Comparison of ENCODE assay signal across 1 cellular context in the genomic region with DNA sequence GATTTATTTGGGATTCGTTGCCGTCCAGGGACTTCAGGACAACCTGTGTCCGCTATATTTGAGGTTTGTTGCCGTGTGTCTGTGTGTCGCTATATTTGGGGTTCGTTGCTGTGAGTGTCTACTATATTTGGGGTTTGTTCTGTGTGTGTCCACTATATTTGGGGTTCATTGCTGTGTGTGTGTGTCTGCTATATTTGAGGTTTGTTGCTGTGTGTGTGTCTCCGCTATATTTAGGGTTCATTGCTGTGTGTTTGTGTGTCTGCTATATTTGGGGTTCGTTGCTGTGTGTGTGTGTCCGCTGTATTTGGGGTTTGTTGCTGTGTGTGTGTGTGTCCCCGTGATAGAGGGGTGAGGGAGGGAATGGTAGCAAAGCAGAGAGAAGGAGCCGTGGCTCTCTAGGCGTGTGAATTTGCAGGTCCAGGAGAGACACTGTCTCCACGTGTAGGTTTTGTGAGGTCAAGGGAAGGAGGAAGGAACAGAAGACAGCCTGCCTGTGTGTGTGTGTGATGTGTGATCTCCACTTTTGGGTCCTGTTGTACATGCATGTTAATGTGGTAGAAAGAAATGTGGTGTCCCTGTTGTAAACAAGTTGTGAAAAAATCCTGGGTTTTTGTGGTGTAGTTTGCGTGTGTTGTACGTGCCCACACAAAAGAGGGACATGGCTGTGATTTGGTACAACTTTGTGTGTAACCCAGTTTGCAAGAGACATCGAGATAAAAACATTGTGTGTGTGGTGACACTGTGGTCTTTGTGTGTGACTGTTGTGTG.
TF ChIP-seq lines count a peak whose summit lies in the region.

No MANE protein-coding gene starts in this region.

TF ChIP-seq in HepG2, 621 proteins besides CTCF, POLR2A, EP300 and RAD21 (continued from another document):
- TF ChIP-seq, protein P1, sequence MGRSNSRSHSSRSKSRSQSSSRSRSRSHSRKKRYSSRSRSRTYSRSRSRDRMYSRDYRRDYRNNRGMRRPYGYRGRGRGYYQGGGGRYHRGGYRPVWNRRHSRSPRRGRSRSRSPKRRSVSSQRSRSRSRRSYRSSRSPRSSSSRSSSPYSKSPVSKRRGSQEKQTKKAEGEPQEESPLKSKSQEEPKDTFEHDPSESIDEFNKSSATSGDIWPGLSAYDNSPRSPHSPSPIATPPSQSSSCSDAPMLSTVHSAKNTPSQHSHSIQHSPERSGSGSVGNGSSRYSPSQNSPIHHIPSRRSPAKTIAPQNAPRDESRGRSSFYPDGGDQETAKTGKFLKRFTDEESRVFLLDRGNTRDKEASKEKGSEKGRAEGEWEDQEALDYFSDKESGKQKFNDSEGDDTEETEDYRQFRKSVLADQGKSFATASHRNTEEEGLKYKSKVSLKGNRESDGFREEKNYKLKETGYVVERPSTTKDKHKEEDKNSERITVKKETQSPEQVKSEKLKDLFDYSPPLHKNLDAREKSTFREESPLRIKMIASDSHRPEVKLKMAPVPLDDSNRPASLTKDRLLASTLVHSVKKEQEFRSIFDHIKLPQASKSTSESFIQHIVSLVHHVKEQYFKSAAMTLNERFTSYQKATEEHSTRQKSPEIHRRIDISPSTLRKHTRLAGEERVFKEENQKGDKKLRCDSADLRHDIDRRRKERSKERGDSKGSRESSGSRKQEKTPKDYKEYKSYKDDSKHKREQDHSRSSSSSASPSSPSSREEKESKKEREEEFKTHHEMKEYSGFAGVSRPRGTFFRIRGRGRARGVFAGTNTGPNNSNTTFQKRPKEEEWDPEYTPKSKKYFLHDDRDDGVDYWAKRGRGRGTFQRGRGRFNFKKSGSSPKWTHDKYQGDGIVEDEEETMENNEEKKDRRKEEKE (IDR thresholded peaks at IDR 0.05), result no peak
- no peak for TF ChIP-seq ZNF333 (CRISPR knock-in tag; IDR thresholded peaks at IDR 0.05; ENCODE audit: borderline replicate concordance)
- TF ChIP-seq DMAP1 (CRISPR knock-in tag; IDR thresholded peaks at IDR 0.05), result no peak
- no peak for TF ChIP-seq PAX8 (CRISPR knock-in tag; IDR thresholded peaks at IDR 0.05; ENCODE audit: borderline replicate concordance)
- 0 out of 2 replicates have a peak, but pooled peaks have one; percentile 52 for TF ChIP-seq NBN (conservative IDR thresholded peaks at IDR 0.05)
- no peak for TF ChIP-seq ZFYVE20 (CRISPR knock-in tag; IDR thresholded peaks at IDR 0.05; ENCODE audit: borderline replicate concordance, low read depth)
- TF ChIP-seq NFIB (CRISPR knock-in tag; IDR thresholded peaks at IDR 0.05; ENCODE audit: borderline replicate concordance), result no peak
- no peak for TF ChIP-seq ZNF263 (CRISPR knock-in tag; IDR thresholded peaks at IDR 0.05)
- TF ChIP-seq FOXA3 (CRISPR knock-in tag; IDR thresholded peaks at IDR 0.05), result no peak
- TF ChIP-seq, protein P2, sequence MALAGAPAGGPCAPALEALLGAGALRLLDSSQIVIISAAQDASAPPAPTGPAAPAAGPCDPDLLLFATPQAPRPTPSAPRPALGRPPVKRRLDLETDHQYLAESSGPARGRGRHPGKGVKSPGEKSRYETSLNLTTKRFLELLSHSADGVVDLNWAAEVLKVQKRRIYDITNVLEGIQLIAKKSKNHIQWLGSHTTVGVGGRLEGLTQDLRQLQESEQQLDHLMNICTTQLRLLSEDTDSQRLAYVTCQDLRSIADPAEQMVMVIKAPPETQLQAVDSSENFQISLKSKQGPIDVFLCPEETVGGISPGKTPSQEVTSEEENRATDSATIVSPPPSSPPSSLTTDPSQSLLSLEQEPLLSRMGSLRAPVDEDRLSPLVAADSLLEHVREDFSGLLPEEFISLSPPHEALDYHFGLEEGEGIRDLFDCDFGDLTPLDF (CRISPR knock-in tag; IDR thresholded peaks at IDR 0.05), result no peak
- no peak for TF ChIP-seq ZNF772 (CRISPR knock-in tag; IDR thresholded peaks at IDR 0.05)
- TF ChIP-seq, protein P3, sequence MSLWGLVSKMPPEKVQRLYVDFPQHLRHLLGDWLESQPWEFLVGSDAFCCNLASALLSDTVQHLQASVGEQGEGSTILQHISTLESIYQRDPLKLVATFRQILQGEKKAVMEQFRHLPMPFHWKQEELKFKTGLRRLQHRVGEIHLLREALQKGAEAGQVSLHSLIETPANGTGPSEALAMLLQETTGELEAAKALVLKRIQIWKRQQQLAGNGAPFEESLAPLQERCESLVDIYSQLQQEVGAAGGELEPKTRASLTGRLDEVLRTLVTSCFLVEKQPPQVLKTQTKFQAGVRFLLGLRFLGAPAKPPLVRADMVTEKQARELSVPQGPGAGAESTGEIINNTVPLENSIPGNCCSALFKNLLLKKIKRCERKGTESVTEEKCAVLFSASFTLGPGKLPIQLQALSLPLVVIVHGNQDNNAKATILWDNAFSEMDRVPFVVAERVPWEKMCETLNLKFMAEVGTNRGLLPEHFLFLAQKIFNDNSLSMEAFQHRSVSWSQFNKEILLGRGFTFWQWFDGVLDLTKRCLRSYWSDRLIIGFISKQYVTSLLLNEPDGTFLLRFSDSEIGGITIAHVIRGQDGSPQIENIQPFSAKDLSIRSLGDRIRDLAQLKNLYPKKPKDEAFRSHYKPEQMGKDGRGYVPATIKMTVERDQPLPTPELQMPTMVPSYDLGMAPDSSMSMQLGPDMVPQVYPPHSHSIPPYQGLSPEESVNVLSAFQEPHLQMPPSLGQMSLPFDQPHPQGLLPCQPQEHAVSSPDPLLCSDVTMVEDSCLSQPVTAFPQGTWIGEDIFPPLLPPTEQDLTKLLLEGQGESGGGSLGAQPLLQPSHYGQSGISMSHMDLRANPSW (CRISPR knock-in tag; IDR thresholded peaks at IDR 0.05; ENCODE audit: borderline replicate concordance), result no peak
- TF ChIP-seq, protein P4, sequence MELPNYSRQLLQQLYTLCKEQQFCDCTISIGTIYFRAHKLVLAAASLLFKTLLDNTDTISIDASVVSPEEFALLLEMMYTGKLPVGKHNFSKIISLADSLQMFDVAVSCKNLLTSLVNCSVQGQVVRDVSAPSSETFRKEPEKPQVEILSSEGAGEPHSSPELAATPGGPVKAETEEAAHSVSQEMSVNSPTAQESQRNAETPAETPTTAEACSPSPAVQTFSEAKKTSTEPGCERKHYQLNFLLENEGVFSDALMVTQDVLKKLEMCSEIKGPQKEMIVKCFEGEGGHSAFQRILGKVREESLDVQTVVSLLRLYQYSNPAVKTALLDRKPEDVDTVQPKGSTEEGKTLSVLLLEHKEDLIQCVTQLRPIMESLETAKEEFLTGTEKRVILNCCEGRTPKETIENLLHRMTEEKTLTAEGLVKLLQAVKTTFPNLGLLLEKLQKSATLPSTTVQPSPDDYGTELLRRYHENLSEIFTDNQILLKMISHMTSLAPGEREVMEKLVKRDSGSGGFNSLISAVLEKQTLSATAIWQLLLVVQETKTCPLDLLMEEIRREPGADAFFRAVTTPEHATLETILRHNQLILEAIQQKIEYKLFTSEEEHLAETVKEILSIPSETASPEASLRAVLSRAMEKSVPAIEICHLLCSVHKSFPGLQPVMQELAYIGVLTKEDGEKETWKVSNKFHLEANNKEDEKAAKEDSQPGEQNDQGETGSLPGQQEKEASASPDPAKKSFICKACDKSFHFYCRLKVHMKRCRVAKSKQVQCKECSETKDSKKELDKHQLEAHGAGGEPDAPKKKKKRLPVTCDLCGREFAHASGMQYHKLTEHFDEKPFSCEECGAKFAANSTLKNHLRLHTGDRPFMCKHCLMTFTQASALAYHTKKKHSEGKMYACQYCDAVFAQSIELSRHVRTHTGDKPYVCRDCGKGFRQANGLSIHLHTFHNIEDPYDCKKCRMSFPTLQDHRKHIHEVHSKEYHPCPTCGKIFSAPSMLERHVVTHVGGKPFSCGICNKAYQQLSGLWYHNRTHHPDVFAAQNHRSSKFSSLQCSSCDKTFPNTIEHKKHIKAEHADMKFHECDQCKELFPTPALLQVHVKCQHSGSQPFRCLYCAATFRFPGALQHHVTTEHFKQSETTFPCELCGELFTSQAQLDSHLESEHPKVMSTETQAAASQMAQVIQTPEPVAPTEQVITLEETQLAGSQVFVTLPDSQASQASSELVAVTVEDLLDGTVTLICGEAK (IDR thresholded peaks at IDR 0.05), result no peak
- TF ChIP-seq, protein P4 (CRISPR knock-in tag; IDR thresholded peaks at IDR 0.05), result no peak
- no peak for TF ChIP-seq HOXD1 (CRISPR knock-in tag; IDR thresholded peaks at IDR 0.05)
- TF ChIP-seq TAF1 (CRISPR knock-in tag; IDR thresholded peaks at IDR 0.05), result no peak
- no peak for TF ChIP-seq ZSCAN20 (CRISPR knock-in tag; IDR thresholded peaks at IDR 0.05; ENCODE audit: borderline replicate concordance)
